ENCODE assay signal across 1 cellular context in the genomic region with DNA sequence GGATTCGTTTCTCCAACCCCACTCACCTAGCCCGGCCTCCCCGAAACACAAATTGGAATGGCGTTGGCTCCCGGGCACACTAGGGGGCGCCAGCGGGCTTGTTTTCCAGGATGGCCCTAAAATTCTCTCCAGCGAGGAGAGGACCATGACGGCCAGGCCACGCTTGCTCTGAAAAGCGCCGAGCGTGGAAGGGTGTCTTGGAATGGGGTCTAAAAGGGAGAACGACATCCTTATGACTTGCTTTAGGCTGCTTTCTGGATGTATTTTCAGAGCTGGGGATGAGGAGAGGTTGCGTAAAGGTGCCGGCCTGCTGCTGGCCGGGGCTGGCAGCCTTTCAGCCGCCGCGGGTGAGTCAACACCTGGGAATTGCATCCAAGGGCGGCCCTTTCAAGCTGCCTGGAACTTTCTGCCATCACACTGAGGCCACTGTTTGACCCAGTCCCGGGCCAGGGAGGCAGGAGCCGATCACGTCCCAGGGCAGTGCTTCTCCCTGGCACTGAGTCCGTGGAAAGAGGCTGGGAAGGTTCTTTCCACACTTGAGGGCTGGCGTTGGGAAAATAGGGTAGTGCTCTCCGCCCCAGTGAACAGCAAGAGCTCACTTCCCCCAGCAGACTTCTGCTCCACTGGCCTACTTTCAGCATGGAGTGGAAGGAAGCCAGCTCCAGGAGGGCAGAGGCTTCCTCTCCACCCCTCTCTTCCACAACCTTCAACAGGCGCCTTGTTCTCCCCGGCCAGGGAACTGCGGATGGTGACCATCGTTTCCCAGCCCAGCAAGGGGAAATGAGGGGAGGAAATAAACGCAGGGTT.
TF ChIP-seq lines count a peak whose summit lies in the region.

No MANE protein-coding gene starts in this region.

TF ChIP-seq in HepG2, 621 proteins besides CTCF, POLR2A, EP300 and RAD21 (continued from another document and continues in another):
- TF ChIP-seq, protein P1, sequence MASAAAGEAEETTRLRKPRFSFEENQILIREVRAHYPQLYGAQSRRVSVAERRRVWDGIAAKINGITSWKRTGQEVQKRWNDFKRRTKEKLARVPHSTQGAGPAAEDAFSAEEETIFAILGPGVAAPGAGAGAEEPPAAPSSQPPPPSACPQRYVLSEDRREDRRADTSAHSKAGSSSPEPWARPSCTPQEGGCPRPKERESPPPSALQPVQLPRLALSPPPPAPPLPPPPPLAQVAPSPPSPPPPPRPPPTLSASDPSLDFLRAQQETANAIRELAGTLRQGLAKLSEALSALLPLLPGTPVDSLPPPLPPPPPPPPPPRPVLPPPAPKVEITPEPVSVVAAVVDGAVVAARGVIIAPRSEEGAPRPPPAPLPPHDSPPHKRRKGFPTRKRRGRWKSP (CRISPR knock-in tag; IDR thresholded peaks at IDR 0.05): peak; percentile 91
- no peak for TF ChIP-seq ZNF431 (CRISPR knock-in tag; IDR thresholded peaks at IDR 0.05; ENCODE audit: borderline replicate concordance, low read depth)
- TF ChIP-seq ZNF20 (CRISPR knock-in tag; IDR thresholded peaks at IDR 0.05): no peak
- TF ChIP-seq, protein P2, sequence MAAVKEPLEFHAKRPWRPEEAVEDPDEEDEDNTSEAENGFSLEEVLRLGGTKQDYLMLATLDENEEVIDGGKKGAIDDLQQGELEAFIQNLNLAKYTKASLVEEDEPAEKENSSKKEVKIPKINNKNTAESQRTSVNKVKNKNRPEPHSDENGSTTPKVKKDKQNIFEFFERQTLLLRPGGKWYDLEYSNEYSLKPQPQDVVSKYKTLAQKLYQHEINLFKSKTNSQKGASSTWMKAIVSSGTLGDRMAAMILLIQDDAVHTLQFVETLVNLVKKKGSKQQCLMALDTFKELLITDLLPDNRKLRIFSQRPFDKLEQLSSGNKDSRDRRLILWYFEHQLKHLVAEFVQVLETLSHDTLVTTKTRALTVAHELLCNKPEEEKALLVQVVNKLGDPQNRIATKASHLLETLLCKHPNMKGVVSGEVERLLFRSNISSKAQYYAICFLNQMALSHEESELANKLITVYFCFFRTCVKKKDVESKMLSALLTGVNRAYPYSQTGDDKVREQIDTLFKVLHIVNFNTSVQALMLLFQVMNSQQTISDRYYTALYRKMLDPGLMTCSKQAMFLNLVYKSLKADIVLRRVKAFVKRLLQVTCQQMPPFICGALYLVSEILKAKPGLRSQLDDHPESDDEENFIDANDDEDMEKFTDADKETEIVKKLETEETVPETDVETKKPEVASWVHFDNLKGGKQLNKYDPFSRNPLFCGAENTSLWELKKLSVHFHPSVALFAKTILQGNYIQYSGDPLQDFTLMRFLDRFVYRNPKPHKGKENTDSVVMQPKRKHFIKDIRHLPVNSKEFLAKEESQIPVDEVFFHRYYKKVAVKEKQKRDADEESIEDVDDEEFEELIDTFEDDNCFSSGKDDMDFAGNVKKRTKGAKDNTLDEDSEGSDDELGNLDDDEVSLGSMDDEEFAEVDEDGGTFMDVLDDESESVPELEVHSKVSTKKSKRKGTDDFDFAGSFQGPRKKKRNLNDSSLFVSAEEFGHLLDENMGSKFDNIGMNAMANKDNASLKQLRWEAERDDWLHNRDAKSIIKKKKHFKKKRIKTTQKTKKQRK (IDR thresholded peaks at IDR 0.05; ENCODE audit: low read length): no peak
- TF ChIP-seq TSC22D2 (CRISPR knock-in tag; IDR thresholded peaks at IDR 0.05; ENCODE audit: borderline replicate concordance): no peak; the same call in 1 of the 2 replicates
- peak; percentile 87; the same call in 1 of the 2 replicates for TF ChIP-seq SSRP1 (CRISPR knock-in tag; IDR thresholded peaks at IDR 0.05)
- TF ChIP-seq ZNF34 (CRISPR knock-in tag; IDR thresholded peaks at IDR 0.05; ENCODE audit: borderline replicate concordance): peak; percentile 76; the same call in 1 of the 2 replicates
- peak; percentile 23 for TF ChIP-seq TBL1XR1 (IDR thresholded peaks at IDR 0.05; ENCODE audit: borderline replicate concordance, low read length, partially characterized antibody)
- peak; percentile 21 for TF ChIP-seq MED8 (CRISPR knock-in tag; IDR thresholded peaks at IDR 0.05; ENCODE audit: insufficient replicate concordance)
- no peak for TF ChIP-seq RELA (CRISPR knock-in tag; IDR thresholded peaks at IDR 0.05)
- TF ChIP-seq, protein P3, sequence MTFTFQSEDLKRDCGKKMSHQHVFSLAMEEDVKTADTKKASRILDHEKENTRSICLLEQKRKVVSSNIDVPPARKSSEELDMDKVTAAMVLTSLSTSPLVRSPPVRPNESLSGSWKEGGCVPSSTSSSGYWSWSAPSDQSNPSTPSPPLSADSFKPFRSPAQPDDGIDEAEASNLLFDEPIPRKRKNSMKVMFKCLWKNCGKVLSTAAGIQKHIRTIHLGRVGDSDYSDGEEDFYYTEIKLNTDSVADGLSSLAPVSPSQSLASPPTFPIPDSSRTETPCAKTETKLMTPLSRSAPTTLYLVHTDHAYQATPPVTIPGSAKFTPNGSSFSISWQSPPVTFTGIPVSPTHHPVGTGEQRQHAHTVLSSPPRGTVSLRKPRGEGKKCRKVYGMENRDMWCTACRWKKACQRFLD (CRISPR knock-in tag; IDR thresholded peaks at IDR 0.05; ENCODE audit: borderline replicate concordance): no peak
- TF ChIP-seq, protein P4, sequence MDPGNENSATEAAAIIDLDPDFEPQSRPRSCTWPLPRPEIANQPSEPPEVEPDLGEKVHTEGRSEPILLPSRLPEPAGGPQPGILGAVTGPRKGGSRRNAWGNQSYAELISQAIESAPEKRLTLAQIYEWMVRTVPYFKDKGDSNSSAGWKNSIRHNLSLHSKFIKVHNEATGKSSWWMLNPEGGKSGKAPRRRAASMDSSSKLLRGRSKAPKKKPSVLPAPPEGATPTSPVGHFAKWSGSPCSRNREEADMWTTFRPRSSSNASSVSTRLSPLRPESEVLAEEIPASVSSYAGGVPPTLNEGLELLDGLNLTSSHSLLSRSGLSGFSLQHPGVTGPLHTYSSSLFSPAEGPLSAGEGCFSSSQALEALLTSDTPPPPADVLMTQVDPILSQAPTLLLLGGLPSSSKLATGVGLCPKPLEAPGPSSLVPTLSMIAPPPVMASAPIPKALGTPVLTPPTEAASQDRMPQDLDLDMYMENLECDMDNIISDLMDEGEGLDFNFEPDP (CRISPR knock-in tag; conservative IDR thresholded peaks at IDR 0.05): 0 out of 2 replicates have a peak, but pooled peaks have one; percentile 8
- TF ChIP-seq, protein P5, sequence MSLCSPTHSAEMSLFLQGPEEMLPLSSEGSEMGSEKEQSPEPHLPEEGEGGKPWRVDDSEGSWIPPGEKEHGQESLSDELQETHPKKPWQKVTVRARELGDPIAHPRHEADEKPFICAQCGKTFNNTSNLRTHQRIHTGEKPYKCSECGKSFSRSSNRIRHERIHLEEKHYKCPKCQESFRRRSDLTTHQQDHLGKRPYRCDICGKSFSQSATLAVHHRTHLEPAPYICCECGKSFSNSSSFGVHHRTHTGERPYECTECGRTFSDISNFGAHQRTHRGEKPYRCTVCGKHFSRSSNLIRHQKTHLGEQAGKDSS (CRISPR knock-in tag; IDR thresholded peaks at IDR 0.05; ENCODE audit: borderline replicate concordance, low read depth): peak; percentile 51
- TF ChIP-seq FOSL2 (CRISPR knock-in tag; IDR thresholded peaks at IDR 0.05): peak; percentile 98
- TF ChIP-seq, protein P6, sequence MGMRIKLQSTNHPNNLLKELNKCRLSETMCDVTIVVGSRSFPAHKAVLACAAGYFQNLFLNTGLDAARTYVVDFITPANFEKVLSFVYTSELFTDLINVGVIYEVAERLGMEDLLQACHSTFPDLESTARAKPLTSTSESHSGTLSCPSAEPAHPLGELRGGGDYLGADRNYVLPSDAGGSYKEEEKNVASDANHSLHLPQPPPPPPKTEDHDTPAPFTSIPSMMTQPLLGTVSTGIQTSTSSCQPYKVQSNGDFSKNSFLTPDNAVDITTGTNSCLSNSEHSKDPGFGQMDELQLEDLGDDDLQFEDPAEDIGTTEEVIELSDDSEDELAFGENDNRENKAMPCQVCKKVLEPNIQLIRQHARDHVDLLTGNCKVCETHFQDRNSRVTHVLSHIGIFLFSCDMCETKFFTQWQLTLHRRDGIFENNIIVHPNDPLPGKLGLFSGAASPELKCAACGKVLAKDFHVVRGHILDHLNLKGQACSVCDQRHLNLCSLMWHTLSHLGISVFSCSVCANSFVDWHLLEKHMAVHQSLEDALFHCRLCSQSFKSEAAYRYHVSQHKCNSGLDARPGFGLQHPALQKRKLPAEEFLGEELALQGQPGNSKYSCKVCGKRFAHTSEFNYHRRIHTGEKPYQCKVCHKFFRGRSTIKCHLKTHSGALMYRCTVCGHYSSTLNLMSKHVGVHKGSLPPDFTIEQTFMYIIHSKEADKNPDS (CRISPR knock-in tag; IDR thresholded peaks at IDR 0.05): peak; percentile 68; the same call in 1 of the 2 replicates
- TF ChIP-seq, protein P7, sequence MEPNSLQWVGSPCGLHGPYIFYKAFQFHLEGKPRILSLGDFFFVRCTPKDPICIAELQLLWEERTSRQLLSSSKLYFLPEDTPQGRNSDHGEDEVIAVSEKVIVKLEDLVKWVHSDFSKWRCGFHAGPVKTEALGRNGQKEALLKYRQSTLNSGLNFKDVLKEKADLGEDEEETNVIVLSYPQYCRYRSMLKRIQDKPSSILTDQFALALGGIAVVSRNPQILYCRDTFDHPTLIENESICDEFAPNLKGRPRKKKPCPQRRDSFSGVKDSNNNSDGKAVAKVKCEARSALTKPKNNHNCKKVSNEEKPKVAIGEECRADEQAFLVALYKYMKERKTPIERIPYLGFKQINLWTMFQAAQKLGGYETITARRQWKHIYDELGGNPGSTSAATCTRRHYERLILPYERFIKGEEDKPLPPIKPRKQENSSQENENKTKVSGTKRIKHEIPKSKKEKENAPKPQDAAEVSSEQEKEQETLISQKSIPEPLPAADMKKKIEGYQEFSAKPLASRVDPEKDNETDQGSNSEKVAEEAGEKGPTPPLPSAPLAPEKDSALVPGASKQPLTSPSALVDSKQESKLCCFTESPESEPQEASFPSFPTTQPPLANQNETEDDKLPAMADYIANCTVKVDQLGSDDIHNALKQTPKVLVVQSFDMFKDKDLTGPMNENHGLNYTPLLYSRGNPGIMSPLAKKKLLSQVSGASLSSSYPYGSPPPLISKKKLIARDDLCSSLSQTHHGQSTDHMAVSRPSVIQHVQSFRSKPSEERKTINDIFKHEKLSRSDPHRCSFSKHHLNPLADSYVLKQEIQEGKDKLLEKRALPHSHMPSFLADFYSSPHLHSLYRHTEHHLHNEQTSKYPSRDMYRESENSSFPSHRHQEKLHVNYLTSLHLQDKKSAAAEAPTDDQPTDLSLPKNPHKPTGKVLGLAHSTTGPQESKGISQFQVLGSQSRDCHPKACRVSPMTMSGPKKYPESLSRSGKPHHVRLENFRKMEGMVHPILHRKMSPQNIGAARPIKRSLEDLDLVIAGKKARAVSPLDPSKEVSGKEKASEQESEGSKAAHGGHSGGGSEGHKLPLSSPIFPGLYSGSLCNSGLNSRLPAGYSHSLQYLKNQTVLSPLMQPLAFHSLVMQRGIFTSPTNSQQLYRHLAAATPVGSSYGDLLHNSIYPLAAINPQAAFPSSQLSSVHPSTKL (CRISPR knock-in tag; IDR thresholded peaks at IDR 0.05): peak; percentile 92
- no peak for TF ChIP-seq ZBTB42 (CRISPR knock-in tag; IDR thresholded peaks at IDR 0.05)
- TF ChIP-seq ZNF879 (CRISPR knock-in tag; IDR thresholded peaks at IDR 0.05): peak; percentile 83; the same call in 1 of the 2 replicates
- TF ChIP-seq TBP (CRISPR knock-in tag; IDR thresholded peaks at IDR 0.05): no peak
- TF ChIP-seq TP53 (CRISPR knock-in tag; conservative IDR thresholded peaks at IDR 0.05): no peak
- peak; percentile 54; the same call in 1 of the 2 replicates for TF ChIP-seq PHF8 (CRISPR knock-in tag; IDR thresholded peaks at IDR 0.05)
- no peak for TF ChIP-seq ZNF678 (CRISPR knock-in tag; IDR thresholded peaks at IDR 0.05)
- TF ChIP-seq, protein P8, sequence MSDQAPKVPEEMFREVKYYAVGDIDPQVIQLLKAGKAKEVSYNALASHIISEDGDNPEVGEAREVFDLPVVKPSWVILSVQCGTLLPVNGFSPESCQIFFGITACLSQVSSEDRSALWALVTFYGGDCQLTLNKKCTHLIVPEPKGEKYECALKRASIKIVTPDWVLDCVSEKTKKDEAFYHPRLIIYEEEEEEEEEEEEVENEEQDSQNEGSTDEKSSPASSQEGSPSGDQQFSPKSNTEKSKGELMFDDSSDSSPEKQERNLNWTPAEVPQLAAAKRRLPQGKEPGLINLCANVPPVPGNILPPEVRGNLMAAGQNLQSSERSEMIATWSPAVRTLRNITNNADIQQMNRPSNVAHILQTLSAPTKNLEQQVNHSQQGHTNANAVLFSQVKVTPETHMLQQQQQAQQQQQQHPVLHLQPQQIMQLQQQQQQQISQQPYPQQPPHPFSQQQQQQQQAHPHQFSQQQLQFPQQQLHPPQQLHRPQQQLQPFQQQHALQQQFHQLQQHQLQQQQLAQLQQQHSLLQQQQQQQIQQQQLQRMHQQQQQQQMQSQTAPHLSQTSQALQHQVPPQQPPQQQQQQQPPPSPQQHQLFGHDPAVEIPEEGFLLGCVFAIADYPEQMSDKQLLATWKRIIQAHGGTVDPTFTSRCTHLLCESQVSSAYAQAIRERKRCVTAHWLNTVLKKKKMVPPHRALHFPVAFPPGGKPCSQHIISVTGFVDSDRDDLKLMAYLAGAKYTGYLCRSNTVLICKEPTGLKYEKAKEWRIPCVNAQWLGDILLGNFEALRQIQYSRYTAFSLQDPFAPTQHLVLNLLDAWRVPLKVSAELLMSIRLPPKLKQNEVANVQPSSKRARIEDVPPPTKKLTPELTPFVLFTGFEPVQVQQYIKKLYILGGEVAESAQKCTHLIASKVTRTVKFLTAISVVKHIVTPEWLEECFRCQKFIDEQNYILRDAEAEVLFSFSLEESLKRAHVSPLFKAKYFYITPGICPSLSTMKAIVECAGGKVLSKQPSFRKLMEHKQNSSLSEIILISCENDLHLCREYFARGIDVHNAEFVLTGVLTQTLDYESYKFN (CRISPR knock-in tag; conservative IDR thresholded peaks at IDR 0.05): no peak; the same call in none of the 2 replicates
- peak; percentile 81 for TF ChIP-seq ZNF891 (CRISPR knock-in tag; IDR thresholded peaks at IDR 0.05)
- no peak for TF ChIP-seq ZKSCAN5 (CRISPR knock-in tag; IDR thresholded peaks at IDR 0.05)
- TF ChIP-seq ZNF670 (CRISPR knock-in tag; IDR thresholded peaks at IDR 0.05; ENCODE audit: borderline replicate concordance): no peak
- TF ChIP-seq, protein P9, sequence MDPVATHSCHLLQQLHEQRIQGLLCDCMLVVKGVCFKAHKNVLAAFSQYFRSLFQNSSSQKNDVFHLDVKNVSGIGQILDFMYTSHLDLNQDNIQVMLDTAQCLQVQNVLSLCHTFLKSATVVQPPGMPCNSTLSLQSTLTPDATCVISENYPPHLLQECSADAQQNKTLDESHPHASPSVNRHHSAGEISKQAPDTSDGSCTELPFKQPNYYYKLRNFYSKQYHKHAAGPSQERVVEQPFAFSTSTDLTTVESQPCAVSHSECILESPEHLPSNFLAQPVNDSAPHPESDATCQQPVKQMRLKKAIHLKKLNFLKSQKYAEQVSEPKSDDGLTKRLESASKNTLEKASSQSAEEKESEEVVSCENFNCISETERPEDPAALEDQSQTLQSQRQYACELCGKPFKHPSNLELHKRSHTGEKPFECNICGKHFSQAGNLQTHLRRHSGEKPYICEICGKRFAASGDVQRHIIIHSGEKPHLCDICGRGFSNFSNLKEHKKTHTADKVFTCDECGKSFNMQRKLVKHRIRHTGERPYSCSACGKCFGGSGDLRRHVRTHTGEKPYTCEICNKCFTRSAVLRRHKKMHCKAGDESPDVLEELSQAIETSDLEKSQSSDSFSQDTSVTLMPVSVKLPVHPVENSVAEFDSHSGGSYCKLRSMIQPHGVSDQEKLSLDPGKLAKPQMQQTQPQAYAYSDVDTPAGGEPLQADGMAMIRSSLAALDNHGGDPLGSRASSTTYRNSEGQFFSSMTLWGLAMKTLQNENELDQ (CRISPR knock-in tag; IDR thresholded peaks at IDR 0.05; ENCODE audit: borderline replicate concordance): no peak
- 0 out of 2 replicates have a peak, but pooled peaks have one; percentile 89 for TF ChIP-seq ARHGAP35 (CRISPR knock-in tag; IDR thresholded peaks at IDR 0.05; ENCODE audit: borderline replicate concordance)
- TF ChIP-seq IKZF4 (CRISPR knock-in tag; IDR thresholded peaks at IDR 0.05; ENCODE audit: borderline replicate concordance, low read depth, not compliant biosample characterization): no peak
